In genomic region chr7:140314571-140315480, GRCh38 we compare ENCODE assay signal across 17 cellular contexts.
A peak's percentile ranks its signal among the peaks of the same experiment; 100 is the strongest.
DNase-seq lines count a peak whose midpoint lies in the region; ATAC-seq and TF ChIP-seq lines count a peak whose summit lies in the region.
"Had no signal": no experiment of that assay in that cellular context is flagged by ENCODE, and none has a peak within 500 bp of the region (broad histone marks: within the 10 kb centered on the region; RNA-seq: fewer than 3 reads in every experiment).

No MANE protein-coding gene starts in this region.

- H3K36me3 Mint-ChIP-seq in immature natural killer cell, result peaks cover 0 to 15% (median 0%) of the 10 kb centered on the region in 3 donors

- H3K27me3 ChIP-seq in RWPE2 (ENCODE audit: insufficient read depth, poor library complexity, severe bottlenecking), result no peaks in the 10 kb centered on the region
- no peaks in the 10 kb centered on the region for H3K27me3 ChIP-seq in colonic mucosa
- H3K27me3 ChIP-seq in mucosa of stomach (ENCODE audit: control insufficient read depth, insufficient read depth, low read length), result no peaks in the 10 kb centered on the region
- H3K27me3 ChIP-seq in thoracic aorta (replicated peaks; ENCODE audit: insufficient read depth), result no peaks in the 10 kb centered on the region
- H3K27me3 ChIP-seq: pancreas had no signal

- ATAC-seq in RWPE2 (ENCODE audit: low read depth) (no peak), thoracic aorta (ENCODE audit: insufficient number of reproducible peaks, low FRiP score, low read depth) (no peak)
- ATAC-seq: stimulated activated naive B cell treated with anti-CD40 and anti-IgM and Interleukin-4, amounts not matched to agents 10 μg/mL and 1 μg/mL and 100 μg/mL, for 72 hours had no signal

- no peak overlapping the region for H3K4me3 Mint-ChIP-seq in immature natural killer cell
- H3K4me3 Mint-ChIP-seq: activated CD8-positive, alpha-beta memory T cell treated with anti-CD3 and anti-CD28 coated beads, Interleukin-2, amount 10 ng/mL, durations not matched to agents 7 days and 5 days; activated naive CD8-positive, alpha-beta T cell treated with anti-CD3 and anti-CD28 coated beads for 36 hours; stimulated activated naive B cell treated with anti-CD40 and anti-IgM and Interleukin-4, amounts not matched to agents 10 μg/mL and 1 μg/mL and 100 μg/mL, for 72 hours had no signal

- H3K27ac Mint-ChIP-seq in immature natural killer cell, result no peak overlapping the region
- H3K27ac Mint-ChIP-seq: activated CD8-positive, alpha-beta memory T cell treated with anti-CD3 and anti-CD28 coated beads, Interleukin-2, amount 10 ng/mL, durations not matched to agents 7 days and 5 days; activated naive CD8-positive, alpha-beta T cell treated with anti-CD3 and anti-CD28 coated beads for 36 hours; stimulated activated naive B cell treated with anti-CD40 and anti-IgM and Interleukin-4, amounts not matched to agents 10 μg/mL and 1 μg/mL and 100 μg/mL, for 72 hours had no signal

- no peaks in the 10 kb centered on the region for H3K36me3 ChIP-seq in RWPE2 (ENCODE audit: low read depth)
- H3K36me3 ChIP-seq in colonic mucosa, result no peaks in the 10 kb centered on the region
- H3K36me3 ChIP-seq in mucosa of stomach (ENCODE audit: control insufficient read depth, insufficient read depth, low read length), result no peaks in the 10 kb centered on the region
- no peaks in the 10 kb centered on the region for H3K36me3 ChIP-seq in thoracic aorta
- H3K36me3 ChIP-seq: pancreas had no signal

- H3K27ac ChIP-seq in RWPE2 (ENCODE audit: poor library complexity, severe bottlenecking) (peak overlapping the region; percentile 85), colonic mucosa (peak overlapping the region; percentile 82), thoracic aorta (peak overlapping the region; percentile 44 to 85)

- no peak overlapping the region for H3K9ac ChIP-seq in colonic mucosa (ENCODE audit: low read depth in 2 of 2, low read length in 2 of 2)
- peak overlapping the region; percentile 57 for H3K9ac ChIP-seq in mucosa of stomach (ENCODE audit: low read length)

- H3K4me3 ChIP-seq in RWPE2 (ENCODE audit: severe bottlenecking) (no peak overlapping the region), colonic mucosa (no peak overlapping the region), mucosa of stomach (ENCODE audit: low read length) (no peak overlapping the region), thoracic aorta (no peak overlapping the region)

- TF ChIP-seq CTCF in RWPE2 (IDR thresholded peaks at IDR 0.05; ENCODE audit: poor library complexity, severe bottlenecking) (no peak), colonic mucosa (IDR thresholded peaks at IDR 0.05) (no peak), thoracic aorta (IDR thresholded peaks at IDR 0.05) (no peak)

- peaks cover 7 to 8% of the 10 kb centered on the region in 2 donors for H3K4me1 Mint-ChIP-seq in immature natural killer cell

- DNase-seq in RWPE2 (ENCODE audit: low spot score) (no peak), colonic mucosa (no peak), thoracic aorta (ENCODE audit: low spot score) (no peak), immature natural killer cell (no peak), DMS79 (lab: John Stamatoyannopoulos, UW) (no peak), SHP77 (lab: John Stamatoyannopoulos, UW) (no peak)
- no peak for DNase-seq in stimulated activated CD4-positive, alpha-beta T cell treated with anti-CD3 and anti-CD28 coated beads, Interleukin-1b, Interleukin-23, amount 100 ng/mL, for 48 hours
- DNase-seq: activated CD8-positive, alpha-beta memory T cell treated with anti-CD3 and anti-CD28 coated beads, Interleukin-2, amount 10 ng/mL, durations not matched to agents 7 days and 5 days; activated naive CD8-positive, alpha-beta T cell treated with anti-CD3 and anti-CD28 coated beads for 36 hours; glutamatergic neuron; left colon; NCI-H1105; NCI-H524 treated with DMSO at 0.1 percent for 48 hours; pancreas; stimulated activated CD4-positive, alpha-beta T cell treated with anti-CD3 and anti-CD28 coated beads, Interleukin-4, amount 100 ng/mL, for 1 hour; stimulated activated naive B cell treated with anti-CD40 and anti-IgM and Interleukin-4, amounts not matched to agents 10 μg/mL and 1 μg/mL and 100 μg/mL, for 72 hours had no signal

- no peaks in the 10 kb centered on the region for H3K9me3 ChIP-seq in RWPE2 (ENCODE audit: severe bottlenecking)
- no peaks in the 10 kb centered on the region for H3K9me3 ChIP-seq in colonic mucosa
- H3K9me3 ChIP-seq in mucosa of stomach (ENCODE audit: control insufficient read depth, low read length), result no peaks in the 10 kb centered on the region
- peaks cover 4% of the 10 kb centered on the region for H3K9me3 ChIP-seq in thoracic aorta
- H3K9me3 ChIP-seq: pancreas had no signal

- H3K4me1 ChIP-seq in RWPE2 (ENCODE audit: insufficient read depth, poor library complexity, severe bottlenecking), result peaks cover 13% of the 10 kb centered on the region
- H3K4me1 ChIP-seq in colonic mucosa, result peaks cover 5% of the 10 kb centered on the region
- H3K4me1 ChIP-seq in mucosa of stomach (ENCODE audit: control insufficient read depth, insufficient read depth, low read length), result peaks cover 30% of the 10 kb centered on the region
- peaks cover 9 to 21% of the 10 kb centered on the region in 2 donors for H3K4me1 ChIP-seq in thoracic aorta (ENCODE audit: control insufficient read depth in 1 of 2, low read depth in 2 of 2)

- peaks cover 0 to 6% (median 1%) of the 10 kb centered on the region in 3 donors for H3K27me3 Mint-ChIP-seq in immature natural killer cell (ENCODE audit: low read depth in 3 of 3)
- H3K27me3 Mint-ChIP-seq: activated CD8-positive, alpha-beta memory T cell treated with anti-CD3 and anti-CD28 coated beads, Interleukin-2, amount 10 ng/mL, durations not matched to agents 7 days and 5 days; activated naive CD8-positive, alpha-beta T cell treated with anti-CD3 and anti-CD28 coated beads for 36 hours had no signal

- intact Hi-C loops in colonic mucosa (cut with DNase I), result loop anchor here (10.0 kb wide), 1 partner anchor 260 kb away; no protein-coding TSS in a partner anchor

- H3K9me3 Mint-ChIP-seq in immature natural killer cell, result peaks cover 0 to 5% (median 0%) of the 10 kb centered on the region in 6 donors
